8 cellular contexts compared by ENCODE assay signal in genomic region chr10:119199231-119199992, GRCh38. TPM values are rescaled to one million over a fixed set of nuclear protein-coding genes. Genes with fewer than 3 reads are reported as not detected.
DNase-seq lines count a peak whose midpoint lies in the region; ATAC-seq and TF ChIP-seq lines count a peak whose summit lies in the region.

No MANE protein-coding gene starts in this region.

- POLR2A ChIA-PET in WTC11 (lab: Charles Lee) = interaction anchor here (0.5 kb wide), 1 partner anchor 44 kb away, joined by 6 read pairs; no protein-coding TSS in a partner anchor

- H3K27me3 Mint-ChIP-seq in WTC11 (ENCODE audit: low read depth) = no peaks in the 10 kb centered on the region; the same call in 1 of the 2 replicates
- H3K27me3 Mint-ChIP-seq in endodermal cell (ENCODE audit: insufficient read depth) = peaks cover 7% of the 10 kb centered on the region
- peaks cover 1% of the 10 kb centered on the region for H3K27me3 Mint-ChIP-seq in memory B cell

- CTCF ChIA-PET in WTC11 (lab: Charles Lee) = interaction anchor here (0.6 to 4.4 kb wide), 85 partner anchors 8 to 488 kb away, joined by 3 to 95 read pairs (median 5); partner anchors contain the start of genes DENND10, GRK5, RGS10 and SFXN4

- H3K9me3 ChIP-seq in endodermal cell (ENCODE audit: control insufficient read depth, low read length) (no peaks in the 10 kb centered on the region), thyroid gland (no peaks in the 10 kb centered on the region)

- WGBS in endodermal cell (ENCODE audit: insufficient coverage in 1 of 2, insufficient read length in 1 of 2), 2 experiments = 54 to 58% methylated on average over 9 of the region's 9 CpGs
- WGBS in thyroid gland, 2 donors = 45 to 58% methylated on average over 7 to 9 of the region's 9 CpGs

- no peaks in the 10 kb centered on the region for H3K36me3 ChIP-seq in endodermal cell (ENCODE audit: control insufficient read depth, insufficient read depth, low read length)
- no peaks in the 10 kb centered on the region for H3K36me3 ChIP-seq in thyroid gland

- DNase-seq in D341Med (ENCODE audit: low spot score) (peak; percentile 70), NCI-H1694 treated with DMSO at 0.1 percent for 48 hours (lab: John Stamatoyannopoulos, UW) (peak; percentile 56), WTC11 (ENCODE audit: low spot score) (peak; percentile 62), endodermal cell (peak; percentile 85), memory B cell (ENCODE audit: low spot score in 2 of 2) (peak; percentile 25 to 40), thyroid gland (peak; percentile 61 to 64)

- no peak for TF ChIP-seq POLR2A in thyroid gland (IDR thresholded peaks at IDR 0.05)

- ATAC-seq in GM21515 (IDR thresholded peaks at IDR 0.05; ENCODE audit: unreplicated experiment) (peak; percentile 56), WTC11 (peak; percentile 96), memory B cell (ENCODE audit: low read depth) (peak; percentile 87), GM19455 (IDR thresholded peaks at IDR 0.05; ENCODE audit: unreplicated experiment) (no peak)

- H3K9ac ChIP-seq in endodermal cell (ENCODE audit: extremely low read depth, low read length, poor library complexity, severe bottlenecking) = no peak overlapping the region

- H3K4me3 Mint-ChIP-seq in WTC11 (no peak overlapping the region), endodermal cell (no peak overlapping the region), memory B cell (no peak overlapping the region)

- H3K9me3 Mint-ChIP-seq in WTC11 = no peaks in the 10 kb centered on the region
- no peaks in the 10 kb centered on the region for H3K9me3 Mint-ChIP-seq in endodermal cell
- no peaks in the 10 kb centered on the region for H3K9me3 Mint-ChIP-seq in memory B cell

- H3K4me3 ChIP-seq in endodermal cell (ENCODE audit: low read length) (no peak overlapping the region), thyroid gland (replicated peaks in 1 of 3) (no peak overlapping the region)

- H3K4me1 ChIP-seq in endodermal cell (ENCODE audit: control insufficient read depth, insufficient read depth, low read length) (peaks cover 4% of the 10 kb centered on the region), thyroid gland (no peaks in the 10 kb centered on the region)

- H3K27me3 ChIP-seq in endodermal cell (ENCODE audit: control insufficient read depth, insufficient read depth, low read length, poor library complexity, severe bottlenecking) (no peaks in the 10 kb centered on the region), thyroid gland (no peaks in the 10 kb centered on the region)

- H3K27ac ChIP-seq in endodermal cell (ENCODE audit: low read depth, low read length) (no peak overlapping the region), thyroid gland (no peak overlapping the region)

- H3K4me1 Mint-ChIP-seq in WTC11 (peaks cover 9% of the 10 kb centered on the region), endodermal cell (peaks cover 29% of the 10 kb centered on the region), memory B cell (peaks cover 5% of the 10 kb centered on the region)

- no peaks in the 10 kb centered on the region for H3K36me3 Mint-ChIP-seq in WTC11
- H3K36me3 Mint-ChIP-seq in endodermal cell (ENCODE audit: low read depth) = no peaks in the 10 kb centered on the region
- no peaks in the 10 kb centered on the region for H3K36me3 Mint-ChIP-seq in memory B cell

- intact Hi-C loops in thyroid gland (cut with DNase I) = no loop called here

- H3K27ac Mint-ChIP-seq in WTC11 (no peak overlapping the region), endodermal cell (no peak overlapping the region), memory B cell (no peak overlapping the region)

- 0 out of 2 replicates have a peak, but pooled peaks have one; percentile 19 for TF ChIP-seq CTCF in WTC11 (IDR thresholded peaks at IDR 0.05)
- TF ChIP-seq CTCF in endodermal cell (conservative IDR thresholded peaks at IDR 0.05) = peak; percentile 85
- peak; percentile 35 to 87 (median 77) for TF ChIP-seq CTCF in thyroid gland (IDR thresholded peaks at IDR 0.05)

TF ChIP-seq in WTC11, 78 proteins besides CTCF, POLR2A, EP300 and RAD21:
- peak; percentile 37; the same call in 1 of the 2 replicates for TF ChIP-seq GABPB1 (CRISPR knock-in tag; IDR thresholded peaks at IDR 0.05)
- TF ChIP-seq, protein P1, sequence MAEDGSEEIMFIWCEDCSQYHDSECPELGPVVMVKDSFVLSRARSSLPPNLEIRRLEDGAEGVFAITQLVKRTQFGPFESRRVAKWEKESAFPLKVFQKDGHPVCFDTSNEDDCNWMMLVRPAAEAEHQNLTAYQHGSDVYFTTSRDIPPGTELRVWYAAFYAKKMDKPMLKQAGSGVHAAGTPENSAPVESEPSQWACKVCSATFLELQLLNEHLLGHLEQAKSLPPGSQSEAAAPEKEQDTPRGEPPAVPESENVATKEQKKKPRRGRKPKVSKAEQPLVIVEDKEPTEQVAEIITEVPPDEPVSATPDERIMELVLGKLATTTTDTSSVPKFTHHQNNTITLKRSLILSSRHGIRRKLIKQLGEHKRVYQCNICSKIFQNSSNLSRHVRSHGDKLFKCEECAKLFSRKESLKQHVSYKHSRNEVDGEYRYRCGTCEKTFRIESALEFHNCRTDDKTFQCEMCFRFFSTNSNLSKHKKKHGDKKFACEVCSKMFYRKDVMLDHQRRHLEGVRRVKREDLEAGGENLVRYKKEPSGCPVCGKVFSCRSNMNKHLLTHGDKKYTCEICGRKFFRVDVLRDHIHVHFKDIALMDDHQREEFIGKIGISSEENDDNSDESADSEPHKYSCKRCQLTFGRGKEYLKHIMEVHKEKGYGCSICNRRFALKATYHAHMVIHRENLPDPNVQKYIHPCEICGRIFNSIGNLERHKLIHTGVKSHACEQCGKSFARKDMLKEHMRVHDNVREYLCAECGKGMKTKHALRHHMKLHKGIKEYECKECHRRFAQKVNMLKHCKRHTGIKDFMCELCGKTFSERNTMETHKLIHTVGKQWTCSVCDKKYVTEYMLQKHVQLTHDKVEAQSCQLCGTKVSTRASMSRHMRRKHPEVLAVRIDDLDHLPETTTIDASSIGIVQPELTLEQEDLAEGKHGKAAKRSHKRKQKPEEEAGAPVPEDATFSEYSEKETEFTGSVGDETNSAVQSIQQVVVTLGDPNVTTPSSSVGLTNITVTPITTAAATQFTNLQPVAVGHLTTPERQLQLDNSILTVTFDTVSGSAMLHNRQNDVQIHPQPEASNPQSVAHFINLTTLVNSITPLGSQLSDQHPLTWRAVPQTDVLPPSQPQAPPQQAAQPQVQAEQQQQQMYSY (CRISPR knock-in tag; IDR thresholded peaks at IDR 0.05) = no peak

RNA-seq across cellular contexts. Expression of gene GRK5, which starts 8.0 kb away (rescaled TPM):
- 1.9 to 2.3 TPM (median 2.2 TPM) in 3 replicates for total RNA-seq in WTC11 (2021)
- 10 to 100 TPM in 1 of 2 donors, 1 to 10 TPM in 1; 9.1 to 11.9 TPM for total RNA-seq in endodermal cell
- 6.1 TPM for polyA plus RNA-seq in endodermal cell (2013, experiment 1 of 2)
- 4.6 TPM for polyA plus RNA-seq in endodermal cell (2013, experiment 2 of 2)
- total RNA-seq in thyroid gland = 10 to 100 TPM in 3 of 4 donors, 1 to 10 TPM in 1; 9.2 to 27.3 (median 15.0) TPM

RNA-seq across cellular contexts. Expression of gene PRDX3, which starts 20.8 kb away (rescaled TPM):
- total RNA-seq in WTC11 (2021) (167 to 175 TPM (median 173 TPM) in 3 replicates), endodermal cell (100 to 1,000 TPM; 153 to 173 TPM), thyroid gland (100 to 1,000 TPM; 137 to 299 (median 243) TPM)
- 242 TPM for polyA plus RNA-seq in endodermal cell (2013, experiment 1 of 2)
- polyA plus RNA-seq in endodermal cell (2013, experiment 2 of 2) = 229 TPM

RNA-seq across cellular contexts. Expression of gene SFXN4, which starts 33.9 kb away (rescaled TPM):
- 23.8 to 25.9 TPM (median 24.0 TPM) in 3 replicates for total RNA-seq in WTC11 (2021)
- total RNA-seq in endodermal cell = 10 to 100 TPM; 18.3 to 23.2 TPM
- 15.2 TPM for polyA plus RNA-seq in endodermal cell (2013, experiment 1 of 2)
- polyA plus RNA-seq in endodermal cell (2013, experiment 2 of 2) = 13.0 TPM
- total RNA-seq in thyroid gland = 10 to 100 TPM; 17.8 to 88.3 (median 36.3) TPM

Comparison
In these comparisons a context has a peak if more than half of its experiments do, and no peak if none do; other contexts are left out.
1. DNase-seq: peak in every context shown above with its lines; median percentile 85 in endodermal cell; 70 in D341Med; 62 in thyroid gland; 62 in WTC11; 56 in NCI-H1694 treated with DMSO at 0.1 percent for 48 hours; 32 in memory B cell.
2. CTCF ChIP-seq: peak in every context shown above with its lines; median percentile 85 in endodermal cell; 77 in thyroid gland; 19 in WTC11.